ENCODE assay signal across 18 cellular contexts in genomic region chr4:6354119-6354518, GRCh38.
"Had no signal": no experiment of that assay in that cellular context is flagged by ENCODE, and none has a peak within 500 bp of the region (broad histone marks: within the 10 kb centered on the region; RNA-seq: fewer than 3 reads in every experiment).

No MANE protein-coding gene starts in this region.

- H2AFZ ChIP-seq: hepatocyte had no signal

- H3K27me3 ChIP-seq: brain microvascular endothelial cell, hepatocyte, thyroid gland, vagina had no signal

- H3K36me3 ChIP-seq: brain microvascular endothelial cell, esophagus muscularis mucosa, thyroid gland, vagina had no signal

- H3K4me3 ChIP-seq: coronary artery, esophagus muscularis mucosa, hepatocyte, lung, thyroid gland, vagina had no signal

- DNase-seq: activated B cell treated with CpG ODN at 0.5 μM for 24 hours; activated CD4-positive, alpha-beta T cell treated with anti-CD3 and anti-CD28 coated beads for 48 hours; activated CD8-positive, alpha-beta memory T cell treated with anti-CD3 and anti-CD28 coated beads, Interleukin-2, amount 50 U/mL, for 4 hours; activated CD8-positive, alpha-beta T cell treated with anti-CD3 and anti-CD28 coated beads, Interleukin-2, amount 10 ng/mL, durations not matched to agents 7 days and 5 days; activated T-cell treated with anti-CD3 and anti-CD28 coated beads, Interleukin-2, amount 50 U/mL, for 48 hours; anterior cingulate cortex; brain microvascular endothelial cell; islet precursor cell; retina; stimulated activated CD4-positive, alpha-beta T cell treated with anti-CD3 and anti-CD28 coated beads, Interleukin-2, amount 100 ng/mL, for 48 hours; stimulated activated naive B cell treated with anti-CD40 and anti-IgM and Interleukin-4, amounts not matched to agents 10 μg/mL and 1 μg/mL and 100 μg/mL, for 72 hours; thyroid gland had no signal

- H3K4me3 Mint-ChIP-seq: activated B cell treated with CpG ODN at 0.5 μM for 24 hours; activated CD8-positive, alpha-beta T cell treated with anti-CD3 and anti-CD28 coated beads, Interleukin-2, amount 10 ng/mL, durations not matched to agents 7 days and 5 days; central memory CD8-positive, alpha-beta T cell; stimulated activated naive B cell treated with anti-CD40 and anti-IgM and Interleukin-4, amounts not matched to agents 10 μg/mL and 1 μg/mL and 100 μg/mL, for 72 hours had no signal

- H3K36me3 Mint-ChIP-seq: stimulated activated naive B cell treated with anti-CD40 and anti-IgM and Interleukin-4, amounts not matched to agents 10 μg/mL and 1 μg/mL and 100 μg/mL, for 72 hours had no signal

- H3K4me2 ChIP-seq: hepatocyte had no signal

- H3K27ac ChIP-seq: brain microvascular endothelial cell, coronary artery, esophagus muscularis mucosa, hepatocyte, thyroid gland, vagina had no signal

- H3K4me1 ChIP-seq: esophagus muscularis mucosa, thyroid gland, vagina had no signal

- H3K27ac Mint-ChIP-seq: activated B cell treated with CpG ODN at 0.5 μM for 24 hours; activated CD8-positive, alpha-beta T cell treated with anti-CD3 and anti-CD28 coated beads, Interleukin-2, amount 10 ng/mL, durations not matched to agents 7 days and 5 days; stimulated activated naive B cell treated with anti-CD40 and anti-IgM and Interleukin-4, amounts not matched to agents 10 μg/mL and 1 μg/mL and 100 μg/mL, for 72 hours had no signal

- H3K9me3 Mint-ChIP-seq: activated B cell treated with CpG ODN at 0.5 μM for 24 hours; central memory CD8-positive, alpha-beta T cell had no signal

- ATAC-seq: activated CD8-positive, alpha-beta T cell treated with anti-CD3 and anti-CD28 coated beads, Interleukin-2, amount 10 ng/mL, durations not matched to agents 7 days and 5 days; stimulated activated naive B cell treated with anti-CD40 and anti-IgM and Interleukin-4, amounts not matched to agents 10 μg/mL and 1 μg/mL and 100 μg/mL, for 72 hours had no signal

- H3K4me1 Mint-ChIP-seq: activated B cell treated with CpG ODN at 0.5 μM for 24 hours; central memory CD8-positive, alpha-beta T cell had no signal

- H3K79me2 ChIP-seq: hepatocyte had no signal
